In the genomic region with DNA sequence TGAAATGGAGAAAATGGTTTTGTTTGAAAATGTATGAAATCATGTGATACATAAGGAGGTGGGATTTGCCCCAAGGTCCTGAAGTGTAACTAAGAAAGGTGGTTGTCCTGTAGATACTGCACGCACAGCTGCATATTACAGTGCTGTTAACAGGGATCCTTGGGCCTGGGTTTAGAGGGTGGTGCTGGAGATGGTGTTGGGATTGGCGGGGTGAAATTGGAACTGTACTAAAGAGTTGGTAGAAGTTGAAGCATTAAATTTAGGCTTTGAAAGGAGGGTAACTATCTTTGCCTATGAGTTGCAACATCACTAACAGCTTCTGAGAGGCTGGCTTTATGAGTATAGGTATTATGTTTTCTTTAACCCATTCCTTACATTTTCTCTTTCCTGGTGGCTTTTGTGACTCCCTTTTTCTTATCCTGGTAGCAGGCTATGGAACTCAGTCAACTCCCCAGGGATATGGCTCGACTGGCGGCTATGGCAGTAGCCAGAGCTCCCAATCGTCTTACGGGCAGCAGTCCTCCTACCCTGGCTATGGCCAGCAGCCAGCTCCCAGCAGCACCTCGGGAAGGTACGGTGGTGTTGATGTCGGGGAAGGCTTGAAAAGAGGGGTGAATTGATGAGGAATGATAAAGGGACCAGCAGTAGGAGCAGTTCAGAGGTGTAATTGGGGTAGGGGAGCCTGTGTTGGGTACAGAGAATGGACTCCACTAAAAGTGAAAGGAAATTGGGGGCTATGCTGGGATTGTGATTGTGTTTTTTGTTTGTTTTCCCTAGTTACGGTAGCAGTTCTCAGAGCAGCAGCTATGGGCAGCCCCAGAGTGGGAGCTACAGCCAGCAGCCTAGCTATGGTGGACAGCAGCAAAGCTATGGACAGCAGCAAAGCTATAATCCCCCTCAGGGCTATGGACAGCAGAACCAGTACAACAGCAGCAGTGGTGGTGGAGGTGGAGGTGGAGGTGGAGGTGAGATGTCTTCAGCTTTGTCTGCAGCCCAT, we compare ENCODE assay signal across 12 cellular contexts. TPM values are rescaled to one million over a fixed set of nuclear protein-coding genes. Genes with fewer than 3 reads are reported as not detected.
A peak's percentile ranks its signal among the peaks of the same experiment; 100 is the strongest.
DNase-seq lines count a peak whose midpoint lies in the region; ATAC-seq, FAIRE-seq and TF ChIP-seq lines count a peak whose summit lies in the region.
"Had no signal": no experiment of that assay in that cellular context is flagged by ENCODE, and none has a peak within 500 bp of the region (broad histone marks: within the 10 kb centered on the region; RNA-seq: fewer than 3 reads in every experiment).

No MANE protein-coding gene starts in this region.

- H3K9me3 ChIP-seq in A549 (no peaks in the 10 kb centered on the region), DOHH2 (ENCODE audit: control insufficient read depth, insufficient read depth, low read length) (no peaks in the 10 kb centered on the region)
- H3K9me3 ChIP-seq: sigmoid colon had no signal

- H3K4me1 ChIP-seq in A549 (peaks cover 32% of the 10 kb centered on the region), DOHH2 (ENCODE audit: control insufficient read depth, low read length) (peaks cover 25% of the 10 kb centered on the region)

- POLR2A ChIA-PET in A549 (lab: Yijun Ruan, JAX), result interaction anchor here (0.8 kb wide), 1 partner anchor 12 kb away, joined by 3 read pairs; no protein-coding TSS in a partner anchor
- POLR2A ChIA-PET in activated CD8-positive, alpha-beta T cell treated with anti-CD3 and anti-CD28 coated beads for 36 hours (lab: Charles Lee), result interaction anchor here (0.8 to 13.8 kb wide), 7 partner anchors 12 to 275 kb away, joined by 3 to 482 read pairs (median 6); a partner anchor contains a TSS

- no peak overlapping the region; the same call in 2 of the 3 replicates for H3K4me3 ChIP-seq in A549
- no peak overlapping the region for H3K4me3 ChIP-seq in DOHH2 (ENCODE audit: low read length)

- peaks cover 52% of the 10 kb centered on the region for H3F3A ChIP-seq in DOHH2 (ENCODE audit: control insufficient read depth, insufficient read depth)

- TF ChIP-seq EP300 in A549 (IDR thresholded peaks at IDR 0.05), result no peak

- peaks cover 69% of the 10 kb centered on the region for H3K4me1 Mint-ChIP-seq in activated CD8-positive, alpha-beta T cell treated with anti-CD3 and anti-CD28 coated beads for 36 hours (ENCODE audit: low read depth)

- no peaks in the 10 kb centered on the region for H3K9me2 ChIP-seq in DOHH2 (replicated peaks; ENCODE audit: control insufficient read depth, low read length)

- no peak for ATAC-seq in A549
- no peak for ATAC-seq in activated CD8-positive, alpha-beta T cell treated with anti-CD3 and anti-CD28 coated beads for 36 hours
- ATAC-seq in HG02973 (IDR thresholded peaks at IDR 0.05; ENCODE audit: unreplicated experiment), result no peak
- ATAC-seq: left lobe of liver had no signal

- no peaks in the 10 kb centered on the region for H3K27me3 ChIP-seq in DOHH2 (ENCODE audit: control insufficient read depth, low read length)
- H3K27me3 ChIP-seq: sigmoid colon had no signal

- peak overlapping the region; percentile 99 for H3K4me3 Mint-ChIP-seq in activated CD8-positive, alpha-beta T cell treated with anti-CD3 and anti-CD28 coated beads for 36 hours

- H3K36me3 Mint-ChIP-seq in activated CD8-positive, alpha-beta T cell treated with anti-CD3 and anti-CD28 coated beads for 36 hours (ENCODE audit: low read depth), result peaks cover 78% of the 10 kb centered on the region

- TF ChIP-seq RAD21 in A549 (conservative IDR thresholded peaks at IDR 0.05 in 1 of 2, IDR thresholded peaks at IDR 0.05 in 1 of 2), result no peak

- TF ChIP-seq CTCF in A549 (IDR thresholded peaks at IDR 0.05), result no peak
- no peak for TF ChIP-seq CTCF in DOHH2 (IDR thresholded peaks at IDR 0.05; ENCODE audit: low read depth, low read length, poor library complexity, severe bottlenecking)
- TF ChIP-seq CTCF in activated CD8-positive, alpha-beta T cell treated with anti-CD3 and anti-CD28 coated beads for 36 hours (IDR thresholded peaks at IDR 0.05), result no peak

- H3K9me3 Mint-ChIP-seq in activated CD8-positive, alpha-beta T cell treated with anti-CD3 and anti-CD28 coated beads for 36 hours, result peaks cover under 1% of the 10 kb centered on the region

- H3K36me3 ChIP-seq in DOHH2 (ENCODE audit: control insufficient read depth, low read length), result peaks cover 91% of the 10 kb centered on the region

- DNase-seq in A549 (ENCODE audit: low read depth in 1 of 2, low spot score in 1 of 2) (no peak), lung microvascular endothelial cell (ENCODE audit: low read depth in 2 of 2) (peak; percentile 29 to 34), SKM-1 (lab: John Stamatoyannopoulos, UW; ENCODE audit: unreplicated experiment) (no peak), NCI-H1092 treated with DMSO at 0.1 percent for 48 hours (lab: John Stamatoyannopoulos, UW) (no peak), DMS53 treated with DMSO at 0.1 percent for 48 hours (lab: John Stamatoyannopoulos, UW; ENCODE audit: unreplicated experiment) (no peak)
- no peak for DNase-seq in activated CD8-positive, alpha-beta T cell treated with anti-CD3 and anti-CD28 coated beads for 36 hours
- DNase-seq: activated CD4-positive, CD25-positive, alpha-beta regulatory T cell; MV-4-11; sigmoid colon had no signal

- FAIRE-seq in A549 (lab: Jason Lieb, UNC), result no peak

- H3K27ac Mint-ChIP-seq in activated CD8-positive, alpha-beta T cell treated with anti-CD3 and anti-CD28 coated beads for 36 hours, result peak overlapping the region; percentile 86

- H3K27ac ChIP-seq in A549 (no peak overlapping the region), DOHH2 (ENCODE audit: low read depth, low read length) (no peak overlapping the region)
- H3K27ac ChIP-seq: sigmoid colon had no signal

- intact Hi-C loops in activated CD8-positive, alpha-beta T cell treated with anti-CD3 and anti-CD28 coated beads for 36 hours (cut with micrococcal nuclease), result loop anchor here (10.0 kb wide), 1 partner anchor 691 kb away; a partner anchor contains a TSS

- peaks cover 98% of the 10 kb centered on the region for H3K79me2 ChIP-seq in DOHH2 (ENCODE audit: control insufficient read depth, low read length)

- peak overlapping the region; percentile 95 for H3K4me2 ChIP-seq in A549
- 0 out of 2 replicates have a peak overlapping the region, but pooled peaks have one; percentile 99 for H3K4me2 ChIP-seq in DOHH2 (ENCODE audit: low read length)

- WGBS in A549 (ENCODE audit: missing lambda C conversion rate), result 92% methylated on average over 10 of the region's 10 CpGs

- CTCF ChIA-PET in A549 (lab: Yijun Ruan, JAX), result interaction anchor here (0.6 to 2.3 kb wide), 8 partner anchors 9 to 268 kb away, joined by 3 to 13 read pairs (median 5); a partner anchor contains a TSS
- CTCF ChIA-PET in activated CD8-positive, alpha-beta T cell treated with anti-CD3 and anti-CD28 coated beads for 36 hours (lab: Charles Lee), result interaction anchor here (1.5 kb wide), 1 partner anchor 41 kb away, joined by 5 read pairs; no protein-coding TSS in a partner anchor

- no peak for TF ChIP-seq POLR2A in A549 (IDR thresholded peaks at IDR 0.05; ENCODE audit: low read length)

- no peaks in the 10 kb centered on the region for H3K27me3 Mint-ChIP-seq in activated CD8-positive, alpha-beta T cell treated with anti-CD3 and anti-CD28 coated beads for 36 hours

- peaks cover 76% of the 10 kb centered on the region for H4K20me1 ChIP-seq in DOHH2 (ENCODE audit: control insufficient read depth, insufficient read depth, low read depth, low read length)

TF ChIP-seq in A549, 52 proteins besides CTCF, POLR2A, EP300 and RAD21 (continues in another document):
- TF ChIP-seq CBX8 (IDR thresholded peaks at IDR 0.05), result no peak

RNA-seq across cellular contexts. Expression of a gene that starts 3.8 kb away (rescaled TPM):
- polyA plus RNA-seq in A549 (2011; rRNA removed) (168 and 224 TPM in 2 replicates), A549 (2017; fragmentation: RNase III; extraction: RNeasy Plus Mini Kit Qiagen cat#74134 plus additional on column Dnase treatment) (740 to 780 TPM (median 745 TPM) in 3 replicates)
- 382 and 384 TPM in 2 replicates for polyA plus RNA-seq in A549 (2012; cell fraction: cytosol; rRNA removed)
- polyA plus RNA-seq in A549 (2012; cell fraction: nucleus; rRNA removed), result 432 and 577 TPM in 2 replicates
- polyA minus RNA-seq in A549 (2011; rRNA and poly(A)+ RNA removed), result 161 and 177 TPM in 2 replicates
- total RNA-seq in activated CD8-positive, alpha-beta T cell treated with anti-CD3 and anti-CD28 coated beads for 36 hours, result 100 to 1,000 TPM; 486 to 533 TPM
- total RNA-seq in lung microvascular endothelial cell, result 26.8 and 29.6 TPM in 2 replicates

RNA-seq across cellular contexts. Expression of a gene that starts 18.8 kb away (rescaled TPM):
- polyA plus RNA-seq in A549 (2011; rRNA removed), result 16.1 and 20.0 TPM in 2 replicates
- polyA plus RNA-seq in A549 (2012; cell fraction: cytosol; rRNA removed), result 55.4 and 66.6 TPM in 2 replicates
- polyA plus RNA-seq in A549 (2012; cell fraction: nucleus; rRNA removed), result 46.0 and 74.9 TPM in 2 replicates
- 26.4 to 32.2 TPM (median 30.1 TPM) in 3 replicates for polyA plus RNA-seq in A549 (2017; fragmentation: RNase III; extraction: RNeasy Plus Mini Kit Qiagen cat#74134 plus additional on column Dnase treatment)
- 12.4 and 15.4 TPM in 2 replicates for polyA minus RNA-seq in A549 (2011; rRNA and poly(A)+ RNA removed)
- total RNA-seq in activated CD8-positive, alpha-beta T cell treated with anti-CD3 and anti-CD28 coated beads for 36 hours, result 1 to 10 TPM; 5.9 to 6.1 TPM
- 48.8 and 54.5 TPM in 2 replicates for total RNA-seq in lung microvascular endothelial cell

RNA-seq across cellular contexts. Expression of a gene that starts 30.2 kb away (rescaled TPM):
- polyA plus RNA-seq in A549 (2011; rRNA removed), result not detected in 2 replicates
- polyA plus RNA-seq in A549 (2012; cell fraction: cytosol; rRNA removed), result not detected in 2 replicates
- polyA plus RNA-seq in A549 (2012; cell fraction: nucleus; rRNA removed), result not detected in 2 replicates
- 0.04 TPM in 1 of 3 replicates, not detected in the others for polyA plus RNA-seq in A549 (2017; fragmentation: RNase III; extraction: RNeasy Plus Mini Kit Qiagen cat#74134 plus additional on column Dnase treatment)
- not detected in 2 replicates for polyA minus RNA-seq in A549 (2011; rRNA and poly(A)+ RNA removed)
- not detected for total RNA-seq in activated CD8-positive, alpha-beta T cell treated with anti-CD3 and anti-CD28 coated beads for 36 hours
- not detected in 2 replicates for total RNA-seq in lung microvascular endothelial cell
- total RNA-seq: left lobe of liver had no signal

RNA-seq across cellular contexts. Expression of a gene that starts 33.2 kb away (rescaled TPM):
- polyA plus RNA-seq in A549 (2011; rRNA removed) (not detected in 2 replicates), A549 (2017; fragmentation: RNase III; extraction: RNeasy Plus Mini Kit Qiagen cat#74134 plus additional on column Dnase treatment) (not detected in 3 replicates)
- polyA plus RNA-seq in A549 (2012; cell fraction: cytosol; rRNA removed), result not detected in 2 replicates
- not detected in 2 replicates for polyA plus RNA-seq in A549 (2012; cell fraction: nucleus; rRNA removed)
- polyA minus RNA-seq in A549 (2011; rRNA and poly(A)+ RNA removed), result not detected in 2 replicates
- total RNA-seq in activated CD8-positive, alpha-beta T cell treated with anti-CD3 and anti-CD28 coated beads for 36 hours, result not detected
- total RNA-seq in lung microvascular endothelial cell, result not detected in 2 replicates
- total RNA-seq: left lobe of liver, sigmoid colon had no signal

RNA-seq across cellular contexts. Expression of a gene that starts 33.9 kb away (rescaled TPM):
- polyA plus RNA-seq in A549 (2011; rRNA removed) (0.41 TPM in 1 of 2 replicates, not detected in the other), A549 (2017; fragmentation: RNase III; extraction: RNeasy Plus Mini Kit Qiagen cat#74134 plus additional on column Dnase treatment) (0.55 to 0.75 TPM (median 0.55 TPM) in 3 replicates)
- 0.32 and 0.88 TPM in 2 replicates for polyA plus RNA-seq in A549 (2012; cell fraction: cytosol; rRNA removed)
- 0.53 and 1.2 TPM in 2 replicates for polyA plus RNA-seq in A549 (2012; cell fraction: nucleus; rRNA removed)
- polyA minus RNA-seq in A549 (2011; rRNA and poly(A)+ RNA removed), result 0.73 TPM in 1 of 2 replicates, not detected in the other
- under 1 TPM; 0.18 to 0.72 TPM for total RNA-seq in activated CD8-positive, alpha-beta T cell treated with anti-CD3 and anti-CD28 coated beads for 36 hours
- total RNA-seq in lung microvascular endothelial cell, result 0.22 and 0.99 TPM in 2 replicates

Comparison
In these comparisons a context has a peak if more than half of its experiments do, and no peak if none do; other contexts are left out.
1. DNase-seq: peak in lung microvascular endothelial cell (2 of 2); none in A549 (0 of 2), activated CD8-positive, alpha-beta T cell treated with anti-CD3 and anti-CD28 coated beads for 36 hours (single experiment), SKM-1 (single experiment), NCI-H1092 treated with DMSO at 0.1 percent for 48 hours (single experiment) and DMS53 treated with DMSO at 0.1 percent for 48 hours (single experiment).
2. RNA of a gene that starts 3.8 kb away (total RNA-seq): 486 to 533 TPM in activated CD8-positive, alpha-beta T cell treated with anti-CD3 and anti-CD28 coated beads for 36 hours; 26.8 to 29.6 TPM in lung microvascular endothelial cell; every median in the first group is over 10 times any median in the second.